Comparison of ENCODE assay signal across 10 cellular contexts in genomic region chr7:130940326-130940725, GRCh38.
DNase-seq lines count a peak whose midpoint lies in the region; ATAC-seq and TF ChIP-seq lines count a peak whose summit lies in the region.
"Had no signal": no experiment of that assay in that cellular context is flagged by ENCODE, and none has a peak within 500 bp of the region (broad histone marks: within the 10 kb centered on the region; RNA-seq: fewer than 3 reads in every experiment).

No MANE protein-coding gene starts in this region.

- no peak for ATAC-seq in T-cell (replicated peaks in 1 of 4)
- ATAC-seq in GM21367 (IDR thresholded peaks at IDR 0.05; ENCODE audit: unreplicated experiment) = no peak
- ATAC-seq: sciatic nerve had no signal

- H4K20me1 ChIP-seq in PC-9 (ENCODE audit: insufficient read depth) = no peaks in the 10 kb centered on the region; the same call in 1 of the 2 replicates

- H3K9me3 Mint-ChIP-seq in T-cell = no peaks in the 10 kb centered on the region

- H3K27me3 ChIP-seq in PC-9 (ENCODE audit: insufficient read depth, low read depth) = no peaks in the 10 kb centered on the region

- H2AFZ ChIP-seq in PC-9 = no peak overlapping the region

- H3K9me3 ChIP-seq in PC-9 (ENCODE audit: insufficient read depth, low read depth) = no peaks in the 10 kb centered on the region

- H3K4me3 ChIP-seq in GM08714 (ENCODE audit: low read length) (peak overlapping the region; percentile 50; the same call in 1 of the 2 replicates), epithelial cell of proximal tubule (ENCODE audit: low read depth, low read length) (peak overlapping the region; percentile 71), retinal pigment epithelial cell (ENCODE audit: low read length) (peak overlapping the region; percentile 52), PC-9 (no peak overlapping the region)

- no TSS peak for BruUV-seq in PC-9 (replicated peaks; lab: Mats Ljungman, UMichigan)

- H3K4me3 Mint-ChIP-seq in T-cell = peak overlapping the region; percentile 84 to 87 (median 84)

- DNase-seq in T-cell = no peak
- no peak for DNase-seq in epithelial cell of proximal tubule (ENCODE audit: low read depth)
- no peak for DNase-seq in retinal pigment epithelial cell (ENCODE audit: low read depth)
- DNase-seq in retina = no peak
- DNase-seq in PC-9 = no peak
- no peak for DNase-seq in hepatic stellate cell (ENCODE audit: low spot score)
- DNase-seq: foreskin melanocyte had no signal

- POLR2A ChIA-PET in T-cell (lab: Charles Lee) = interaction anchor here (0.6 to 3.5 kb wide), 10 partner anchors 8 to 62 kb away, joined by 3 to 33 read pairs (median 8); no protein-coding TSS in a partner anchor
- POLR2A ChIA-PET in PC-9 (lab: Charles Lee; ENCODE audit: unreplicated experiment) = interaction anchor here (0.7 kb wide), 1 partner anchor 59 kb away, joined by 19 read pairs; no protein-coding TSS in a partner anchor

- peaks cover 68% of the 10 kb centered on the region for H3K36me3 Mint-ChIP-seq in T-cell

- peaks cover 94% of the 10 kb centered on the region for H3K79me2 ChIP-seq in PC-9 (ENCODE audit: low read depth)

- intact Hi-C loops in PC-9 (cut with micrococcal nuclease; ENCODE audit: unreplicated experiment) = no loop called here

- peaks cover 40% of the 10 kb centered on the region for H3F3A ChIP-seq in PC-9 (ENCODE audit: insufficient read depth, low read depth)

- peaks cover 91 to 97% (median 92%) of the 10 kb centered on the region in 3 donors for H3K4me1 Mint-ChIP-seq in T-cell

- H3K27ac ChIP-seq in PC-9 = no peak overlapping the region

- peaks cover 35% of the 10 kb centered on the region for H3K36me3 ChIP-seq in PC-9 (ENCODE audit: low read depth)

- CTCF ChIA-PET in T-cell (lab: Charles Lee) (interaction anchor here (0.6 to 2.6 kb wide), 8 partner anchors 10 to 633 kb away, joined by 3 to 10 read pairs (median 5); no protein-coding TSS in a partner anchor), PC-9 (lab: Charles Lee) (no interaction called here)

- H3K4me2 ChIP-seq in PC-9 = no peak overlapping the region

- 0 out of 2 replicates have a peak, but pooled peaks cover 4% of the 10 kb centered on the region for H3K9me2 ChIP-seq in PC-9 (ENCODE audit: insufficient read depth)

- no peaks in the 10 kb centered on the region for H3K4me1 ChIP-seq in PC-9 (replicated peaks; ENCODE audit: insufficient read depth)

- no peaks in the 10 kb centered on the region for H3K27me3 Mint-ChIP-seq in T-cell

- TF ChIP-seq CTCF in epithelial cell of proximal tubule (conservative IDR thresholded peaks at IDR 0.05; ENCODE audit: low read depth, low read length) (no peak), retinal pigment epithelial cell (conservative IDR thresholded peaks at IDR 0.05; ENCODE audit: low read depth, low read length) (no peak), PC-9 (conservative IDR thresholded peaks at IDR 0.05) (no peak)

- H3K27ac Mint-ChIP-seq in T-cell = peak overlapping the region; percentile 96 to 97
